ENCODE assay signal across 15 cellular contexts in genomic region chr1:206931709-206932108, GRCh38. TPM values are rescaled to one million over a fixed set of nuclear protein-coding genes. Genes with fewer than 3 reads are reported as not detected.
DNase-seq lines count a peak whose midpoint lies in the region; ATAC-seq and TF ChIP-seq lines count a peak whose summit lies in the region.
"Had no signal": no experiment of that assay in that cellular context is flagged by ENCODE, and none has a peak within 500 bp of the region (broad histone marks: within the 10 kb centered on the region; RNA-seq: fewer than 3 reads in every experiment).

No MANE protein-coding gene starts in this region.

- POLR2A ChIA-PET in T-cell (lab: Charles Lee): no interaction called here

- peaks cover 54 to 57% (median 56%) of the 10 kb centered on the region in 3 donors for H3K4me1 Mint-ChIP-seq in T-cell
- no peaks in the 10 kb centered on the region for H3K4me1 Mint-ChIP-seq in glutamatergic neuron (ENCODE audit: low read depth, unreplicated experiment)

- H3K4me3 Mint-ChIP-seq in T-cell: peak overlapping the region in 1 of 3 donors; percentile 65
- H3K4me3 Mint-ChIP-seq in glutamatergic neuron (ENCODE audit: unreplicated experiment): no peak overlapping the region
- H3K4me3 Mint-ChIP-seq: activated naive CD4-positive, alpha-beta T cell treated with anti-CD3 and anti-CD28 coated beads, Interleukin-2, amount 10 ng/mL, durations not matched to agents 7 days and 5 days had no signal

- H3K4me3 ChIP-seq in GM12865 (ENCODE audit: low read depth, low read length): peak overlapping the region; percentile 63
- H3K4me3 ChIP-seq: lower lobe of right lung had no signal

- no peaks in the 10 kb centered on the region for H3K36me3 Mint-ChIP-seq in T-cell
- no peaks in the 10 kb centered on the region for H3K36me3 Mint-ChIP-seq in glutamatergic neuron (ENCODE audit: unreplicated experiment)
- H3K36me3 Mint-ChIP-seq: activated naive CD4-positive, alpha-beta T cell treated with anti-CD3 and anti-CD28 coated beads, Interleukin-2, amount 10 ng/mL, durations not matched to agents 7 days and 5 days had no signal

- ATAC-seq in T-cell (replicated peaks in 1 of 4) (no peak), left lobe of liver (no peak), GM18870 (IDR thresholded peaks at IDR 0.05; ENCODE audit: unreplicated experiment) (no peak)
- ATAC-seq: lower lobe of right lung had no signal

- peak overlapping the region; percentile 81 to 93 for H3K27ac Mint-ChIP-seq in T-cell
- H3K27ac Mint-ChIP-seq in glutamatergic neuron (ENCODE audit: unreplicated experiment): no peak overlapping the region
- H3K27ac Mint-ChIP-seq: activated naive CD4-positive, alpha-beta T cell treated with anti-CD3 and anti-CD28 coated beads, Interleukin-2, amount 10 ng/mL, durations not matched to agents 7 days and 5 days had no signal

- peak; percentile 41 for TF ChIP-seq CTCF in GM12865 (IDR thresholded peaks at IDR 0.05; ENCODE audit: insufficient read depth, low read depth, low read length, missing control alignments)
- peak; percentile 33 for TF ChIP-seq CTCF in glutamatergic neuron (IDR thresholded peaks at IDR 0.05; ENCODE audit: partially characterized antibody, unreplicated experiment)

- CTCF ChIA-PET in T-cell (lab: Charles Lee): interaction anchor here (0.6 to 4.8 kb wide), 16 partner anchors 10 to 232 kb away, joined by 3 to 27 read pairs (median 4); partner anchors contain the start of gene FCMR (in 2 of the 2)

- H3K27me3 Mint-ChIP-seq in T-cell (no peaks in the 10 kb centered on the region), glutamatergic neuron (ENCODE audit: unreplicated experiment) (no peaks in the 10 kb centered on the region)

- H3K9me3 Mint-ChIP-seq in T-cell: no peaks in the 10 kb centered on the region
- peaks cover 2% of the 10 kb centered on the region for H3K9me3 Mint-ChIP-seq in glutamatergic neuron (ENCODE audit: unreplicated experiment)
- H3K9me3 Mint-ChIP-seq: activated naive CD4-positive, alpha-beta T cell treated with anti-CD3 and anti-CD28 coated beads, Interleukin-2, amount 10 ng/mL, durations not matched to agents 7 days and 5 days had no signal

- DNase-seq in 8988T: peak; percentile 31
- peak; percentile 66 for DNase-seq in GM12865 (ENCODE audit: low read depth)
- DNase-seq in T-cell: no peak
- DNase-seq in glutamatergic neuron: no peak
- DNase-seq in SK-N-DZ (ENCODE audit: low spot score): no peak
- no peak for DNase-seq in left lobe of liver (ENCODE audit: low spot score)
- DNase-seq in NCI-H446 treated with DMSO at 0.1 percent for 48 hours (lab: John Stamatoyannopoulos, UW): no peak
- DNase-seq: activated CD4-positive, alpha-beta T cell treated with anti-CD3 and anti-CD28 coated beads, Interleukin-2, amount 50 U/mL, for 1 hour; activated naive CD4-positive, alpha-beta T cell treated with anti-CD3 and anti-CD28 coated beads, Interleukin-2, amount 10 ng/mL, durations not matched to agents 7 days and 5 days; lower lobe of right lung; MV-4-11; NCI-H69; substantia nigra had no signal

RNA-seq across cellular contexts. Expression of gene FCMR, which starts 10.0 kb away (rescaled TPM):
- 100 to 1,000 TPM; 275 to 576 (median 453) TPM for total RNA-seq in T-cell
- not detected for total RNA-seq in glutamatergic neuron (ENCODE audit: unreplicated experiment)
- polyA plus RNA-seq in SK-N-DZ (2014; cell fraction: cytosol; rRNA removed): not detected in 2 replicates
- not detected in 2 replicates for polyA plus RNA-seq in SK-N-DZ (2014; cell fraction: nucleus; rRNA removed)
- total RNA-seq in left lobe of liver: 1.3 TPM
- total RNA-seq: dermis microvascular lymphatic vessel endothelial cell had no signal

RNA-seq across cellular contexts. Expression of gene PIGR, which starts 14.6 kb away (rescaled TPM):
- total RNA-seq in T-cell: 1 to 10 TPM in 3 of 5 donors, not detected in 2; 2.7 to 6.7 (median 3.2) TPM
- total RNA-seq in glutamatergic neuron (ENCODE audit: unreplicated experiment): not detected
- not detected in 2 replicates for polyA plus RNA-seq in SK-N-DZ (2014; cell fraction: cytosol; rRNA removed)
- polyA plus RNA-seq in SK-N-DZ (2014; cell fraction: nucleus; rRNA removed): not detected in 2 replicates
- total RNA-seq in left lobe of liver: 23.3 TPM
- total RNA-seq: dermis microvascular lymphatic vessel endothelial cell had no signal

RNA-seq across cellular contexts. Expression of gene IL24, which starts 34.5 kb away (rescaled TPM):
- total RNA-seq in T-cell (under 1 TPM in 2 of 5 donors, not detected in 3; 0.18 to 0.22 TPM), glutamatergic neuron (ENCODE audit: unreplicated experiment) (not detected), left lobe of liver (not detected)
- polyA plus RNA-seq in SK-N-DZ (2014; cell fraction: cytosol; rRNA removed): not detected in 2 replicates
- polyA plus RNA-seq in SK-N-DZ (2014; cell fraction: nucleus; rRNA removed): not detected in 2 replicates
- total RNA-seq: dermis microvascular lymphatic vessel endothelial cell, lower lobe of right lung had no signal

RNA-seq across cellular contexts. Expression of gene FCAMR, which starts 38.6 kb away (rescaled TPM):
- not detected for total RNA-seq in T-cell
- total RNA-seq in glutamatergic neuron (ENCODE audit: unreplicated experiment): not detected
- polyA plus RNA-seq in SK-N-DZ (2014; cell fraction: cytosol; rRNA removed): not detected in 2 replicates
- polyA plus RNA-seq in SK-N-DZ (2014; cell fraction: nucleus; rRNA removed): not detected in 2 replicates
- total RNA-seq in left lobe of liver: 0.60 TPM
- total RNA-seq: dermis microvascular lymphatic vessel endothelial cell, lower lobe of right lung had no signal

Comparison
In these comparisons a context has a peak if more than half of its experiments do, and no peak if none do; other contexts are left out.
1. DNase-seq: peak in 8988T (single experiment) and GM12865 (single experiment); none in T-cell (0 of 34), glutamatergic neuron (single experiment), SK-N-DZ (single experiment), left lobe of liver (single experiment) and NCI-H446 treated with DMSO at 0.1 percent for 48 hours (single experiment).
2. RNA of gene FCMR, which starts 10.0 kb away (total RNA-seq): 275 to 576 TPM in T-cell; 1.3 TPM in left lobe of liver (single experiment) and not detected in glutamatergic neuron (single experiment); every median in the first group is over 100 times any median in the second.